ENCODE assay signal across 1 cellular context in genomic region chr16:2991566-2992261, GRCh38.
TF ChIP-seq lines count a peak whose summit lies in the region.

No MANE protein-coding gene starts in this region.

TF ChIP-seq in WTC11, 78 proteins besides CTCF, POLR2A, EP300 and RAD21 (continued from another document):
- TF ChIP-seq ZNF281 (CRISPR knock-in tag; IDR thresholded peaks at IDR 0.05) = no peak
- no peak for TF ChIP-seq HMGA2 (CRISPR knock-in tag; IDR thresholded peaks at IDR 0.05)
- TF ChIP-seq ZNF121 (CRISPR knock-in tag; IDR thresholded peaks at IDR 0.05) = no peak
- no peak for TF ChIP-seq ZNF532 (CRISPR knock-in tag; IDR thresholded peaks at IDR 0.05; ENCODE audit: borderline replicate concordance)
- TF ChIP-seq CBFB (CRISPR knock-in tag; IDR thresholded peaks at IDR 0.05; ENCODE audit: low read depth) = no peak
- no peak for TF ChIP-seq ZNF423 (CRISPR knock-in tag; IDR thresholded peaks at IDR 0.05)
- no peak for TF ChIP-seq TEAD1 (CRISPR knock-in tag; IDR thresholded peaks at IDR 0.05)
- no peak for TF ChIP-seq MLX (CRISPR knock-in tag; IDR thresholded peaks at IDR 0.05)
